Comparison of ENCODE assay signal across 29 cellular contexts in the genomic region with DNA sequence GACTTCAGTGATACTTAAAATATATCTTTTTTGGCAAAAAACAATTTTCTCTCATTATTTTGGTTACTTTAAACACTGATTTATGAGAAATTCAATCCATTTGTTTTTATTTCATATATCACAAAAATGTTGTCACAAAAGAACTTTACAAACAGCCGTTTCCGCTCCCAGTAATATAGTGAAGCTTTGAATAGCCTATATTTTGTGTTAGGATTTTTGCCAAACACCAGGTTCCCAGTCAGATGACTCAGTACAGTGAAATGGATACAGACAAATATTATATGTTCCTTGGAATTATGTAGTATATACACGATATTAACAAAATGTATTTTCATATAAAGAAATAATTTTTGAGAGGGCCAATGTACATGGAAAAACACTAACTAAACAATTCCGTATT.
A peak's percentile ranks its signal among the peaks of the same experiment; 100 is the strongest.
DNase-seq lines count a peak whose midpoint lies in the region; ATAC-seq and TF ChIP-seq lines count a peak whose summit lies in the region.
"Had no signal": no experiment of that assay in that cellular context is flagged by ENCODE, and none has a peak within 500 bp of the region (broad histone marks: within the 10 kb centered on the region; RNA-seq: fewer than 3 reads in every experiment).

No MANE protein-coding gene starts in this region.

- H3K4me3 ChIP-seq in epithelial cell of esophagus (ENCODE audit: low read length) (no peak overlapping the region), dorsolateral prefrontal cortex (no peak overlapping the region)
- H3K4me3 ChIP-seq: body of pancreas, esophagus squamous epithelium, sigmoid colon had no signal

- intact Hi-C loops in dorsolateral prefrontal cortex (cut with DNase I), result no loop called here

- POLR2A ChIA-PET in GM10248 (lab: Yijun Ruan, JAX), result no interaction called here

- H3K9me3 Mint-ChIP-seq in mesothelial cell of epicardium, result no peaks in the 10 kb centered on the region
- H3K9me3 Mint-ChIP-seq: activated naive CD8-positive, alpha-beta T cell treated with anti-CD3 and anti-CD28 coated beads, Interleukin-2, amount 50 U/mL, for 24 hours; activated T-cell treated with anti-CD3 and anti-CD28 coated beads, Interleukin-2, amount 50 U/mL, for 24 hours; stimulated activated memory B cell treated with anti-CD40 and anti-IgM and Interleukin-4, amounts not matched to agents 10 μg/mL and 1 μg/mL and 100 μg/mL, for 72 hours had no signal

- ATAC-seq in HG03378 (IDR thresholded peaks at IDR 0.05; ENCODE audit: unreplicated experiment), result no peak
- ATAC-seq: activated naive CD8-positive, alpha-beta T cell treated with anti-CD3 and anti-CD28 coated beads, Interleukin-2, amount 50 U/mL, for 24 hours; body of pancreas; HCT116; stimulated activated memory B cell treated with anti-CD40 and anti-IgM and Interleukin-4, amounts not matched to agents 10 μg/mL and 1 μg/mL and 100 μg/mL, for 72 hours had no signal

- peak; percentile 9 for DNase-seq in HS-5 (ENCODE audit: low read depth)
- DNase-seq in epithelial cell of esophagus (ENCODE audit: low read depth), result peak; percentile 8
- DNase-seq in mesothelial cell of epicardium (ENCODE audit: low spot score in 2 of 2, unreplicated experiment in 2 of 2), result no peak
- DNase-seq in dorsolateral prefrontal cortex, result no peak
- DNase-seq in occipital lobe (lab: John Stamatoyannopoulos, UW), result no peak
- no peak for DNase-seq in GM10248 (ENCODE audit: extremely low spot score)
- DNase-seq: activated CD4-positive, alpha-beta T cell treated with anti-CD3 and anti-CD28 coated beads for 4 hours; activated naive CD8-positive, alpha-beta T cell treated with anti-CD3 and anti-CD28 coated beads, Interleukin-2, amount 50 U/mL, for 24 hours; activated T-cell treated with anti-CD3 and anti-CD28 coated beads, Interleukin-2, amount 50 U/mL, for 24 hours; body of pancreas; C1 segment of cervical spinal cord; Caco-2; DMS79; effector memory CD4-positive, alpha-beta T cell; esophagus squamous epithelium; KG1; mammary epithelial cell; NCI-H1436; NCI-H2081 treated with DMSO at 0.1 percent for 48 hours; NCI-H345; NCI-H748 treated with DMSO at 0.1 percent for 48 hours; RPMI8226; sigmoid colon; stimulated activated CD4-positive, alpha-beta T cell treated with anti-CD3 and anti-CD28 coated beads, Interleukin-4, amount 100 ng/mL, for 4 hours had no signal

- peak overlapping the region; percentile 65 for H3K27ac Mint-ChIP-seq in mesothelial cell of epicardium
- H3K27ac Mint-ChIP-seq: activated naive CD8-positive, alpha-beta T cell treated with anti-CD3 and anti-CD28 coated beads, Interleukin-2, amount 50 U/mL, for 24 hours; activated T-cell treated with anti-CD3 and anti-CD28 coated beads, Interleukin-2, amount 50 U/mL, for 24 hours; progenitor cell of endocrine pancreas; stimulated activated memory B cell treated with anti-CD40 and anti-IgM and Interleukin-4, amounts not matched to agents 10 μg/mL and 1 μg/mL and 100 μg/mL, for 72 hours had no signal

- H3K27ac ChIP-seq in VCaP (peak overlapping the region; percentile 76), dorsolateral prefrontal cortex (no peak overlapping the region)
- H3K27ac ChIP-seq: body of pancreas, esophagus squamous epithelium, sigmoid colon had no signal

- no peaks in the 10 kb centered on the region for H3K36me3 Mint-ChIP-seq in mesothelial cell of epicardium
- H3K36me3 Mint-ChIP-seq: stimulated activated memory B cell treated with anti-CD40 and anti-IgM and Interleukin-4, amounts not matched to agents 10 μg/mL and 1 μg/mL and 100 μg/mL, for 72 hours had no signal

- CTCF ChIA-PET in GM10248 (lab: Yijun Ruan, JAX), result no interaction called here

- peaks cover 26% of the 10 kb centered on the region for H3K4me1 Mint-ChIP-seq in mesothelial cell of epicardium
- H3K4me1 Mint-ChIP-seq: activated naive CD8-positive, alpha-beta T cell treated with anti-CD3 and anti-CD28 coated beads, Interleukin-2, amount 50 U/mL, for 24 hours; stimulated activated memory B cell treated with anti-CD40 and anti-IgM and Interleukin-4, amounts not matched to agents 10 μg/mL and 1 μg/mL and 100 μg/mL, for 72 hours had no signal

- H3K27me3 ChIP-seq in dorsolateral prefrontal cortex, result no peaks in the 10 kb centered on the region
- H3K27me3 ChIP-seq: body of pancreas, esophagus squamous epithelium, sigmoid colon had no signal

- H3K4me3 Mint-ChIP-seq in mesothelial cell of epicardium, result no peak overlapping the region
- H3K4me3 Mint-ChIP-seq: activated naive CD8-positive, alpha-beta T cell treated with anti-CD3 and anti-CD28 coated beads, Interleukin-2, amount 50 U/mL, for 24 hours; activated T-cell treated with anti-CD3 and anti-CD28 coated beads, Interleukin-2, amount 50 U/mL, for 24 hours; stimulated activated memory B cell treated with anti-CD40 and anti-IgM and Interleukin-4, amounts not matched to agents 10 μg/mL and 1 μg/mL and 100 μg/mL, for 72 hours had no signal

- no peak for TF ChIP-seq CTCF in VCaP (conservative IDR thresholded peaks at IDR 0.05)
- no peak for TF ChIP-seq CTCF in epithelial cell of esophagus (IDR thresholded peaks at IDR 0.05; ENCODE audit: insufficient read depth, low read depth, low read length, missing control alignments)
- no peak for TF ChIP-seq CTCF in mesothelial cell of epicardium (IDR thresholded peaks at IDR 0.05; ENCODE audit: unreplicated experiment)
- no peak for TF ChIP-seq CTCF in dorsolateral prefrontal cortex (IDR thresholded peaks at IDR 0.05 in 54 of 56, conservative IDR thresholded peaks at IDR 0.05 in 2 of 56; ENCODE audit: low read depth in 1 of 56, partially characterized antibody in 56 of 56)
- no peak for TF ChIP-seq CTCF in GM10248 (IDR thresholded peaks at IDR 0.05; ENCODE audit: control extremely low read depth, extremely low read depth, low read depth, missing control alignments)

- H3K27me3 Mint-ChIP-seq in mesothelial cell of epicardium (ENCODE audit: low read depth), result no peaks in the 10 kb centered on the region
- H3K27me3 Mint-ChIP-seq: activated naive CD8-positive, alpha-beta T cell treated with anti-CD3 and anti-CD28 coated beads, Interleukin-2, amount 50 U/mL, for 24 hours; activated T-cell treated with anti-CD3 and anti-CD28 coated beads, Interleukin-2, amount 50 U/mL, for 24 hours; progenitor cell of endocrine pancreas; stimulated activated memory B cell treated with anti-CD40 and anti-IgM and Interleukin-4, amounts not matched to agents 10 μg/mL and 1 μg/mL and 100 μg/mL, for 72 hours had no signal

Comparison
In these comparisons a context has a peak if more than half of its experiments do, and no peak if none do; other contexts are left out.
1. DNase-seq: peak in HS-5 (single experiment) and epithelial cell of esophagus (single experiment); none in mesothelial cell of epicardium (0 of 2), dorsolateral prefrontal cortex (0 of 10), occipital lobe (single experiment) and GM10248 (single experiment).